ENCODE assay signal across 22 cellular contexts in genomic region chr9:84791608-84792007, GRCh38.
DNase-seq lines count a peak whose midpoint lies in the region; ATAC-seq, FAIRE-seq and TF ChIP-seq lines count a peak whose summit lies in the region.
"Had no signal": no experiment of that assay in that cellular context is flagged by ENCODE, and none has a peak within 500 bp of the region (broad histone marks: within the 10 kb centered on the region; RNA-seq: fewer than 3 reads in every experiment).

No MANE protein-coding gene starts in this region.

- H3K36me3 ChIP-seq in BLaER1 (no peaks in the 10 kb centered on the region), astrocyte (ENCODE audit: insufficient read depth, low read length) (no peaks in the 10 kb centered on the region), gastroesophageal sphincter (no peaks in the 10 kb centered on the region), H7 (replicated peaks; ENCODE audit: control insufficient read depth, insufficient read depth, low read length) (no peaks in the 10 kb centered on the region)
- H3K36me3 ChIP-seq: HAP-1 had no signal

- no peaks in the 10 kb centered on the region for H3K36me3 Mint-ChIP-seq in astrocyte (ENCODE audit: low read depth, unreplicated experiment)
- no peaks in the 10 kb centered on the region for H3K36me3 Mint-ChIP-seq in natural killer cell treated with Interleukin-12 subunit alpha and Interleukin-12 subunit beta and Interleukin-15 and Interleukin-18, amount 100 ng/mL, for 72 hours
- H3K36me3 Mint-ChIP-seq: CD14-positive monocyte; CD8-positive, alpha-beta T cell had no signal

- WGBS in gastroesophageal sphincter (ENCODE audit: low coverage in 1 of 2), 2 donors, result 79 to 82% methylated on average over 2 of the region's 2 CpGs

- H3K27me3 ChIP-seq in BLaER1, result no peaks in the 10 kb centered on the region
- peaks cover 2% of the 10 kb centered on the region for H3K27me3 ChIP-seq in astrocyte (ENCODE audit: insufficient read depth, low read length)
- peaks cover 4% of the 10 kb centered on the region for H3K27me3 ChIP-seq in gastroesophageal sphincter
- H3K27me3 ChIP-seq in H7 (ENCODE audit: control insufficient read depth, insufficient read depth, low read length), result no peaks in the 10 kb centered on the region

- H3K9me3 ChIP-seq in BLaER1, result no peaks in the 10 kb centered on the region
- H3K9me3 ChIP-seq in astrocyte (ENCODE audit: insufficient read depth, low read depth, low read length), result no peaks in the 10 kb centered on the region
- no peaks in the 10 kb centered on the region for H3K9me3 ChIP-seq in gastroesophageal sphincter
- H3K9me3 ChIP-seq: HAP-1 had no signal

- H3K4me3 ChIP-seq in BLaER1, result no peak overlapping the region
- H3K4me3 ChIP-seq in astrocyte (ENCODE audit: insufficient read depth, low read depth, low read length), result no peak overlapping the region
- no peak overlapping the region for H3K4me3 ChIP-seq in fibroblast of villous mesenchyme (ENCODE audit: low read depth, low read length)
- no peak overlapping the region for H3K4me3 ChIP-seq in gastroesophageal sphincter
- no peak overlapping the region for H3K4me3 ChIP-seq in H7 (ENCODE audit: insufficient read depth, low read depth, low read length)
- H3K4me3 ChIP-seq: HAP-1 had no signal

- FAIRE-seq in astrocyte (lab: Jason Lieb, UNC), result no peak
- FAIRE-seq: D721Med, GM19239, HepG2, HTR-8/SVneo had no signal

- no peak overlapping the region for H3K27ac ChIP-seq in BLaER1
- no peak overlapping the region for H3K27ac ChIP-seq in astrocyte (ENCODE audit: low read depth, low read length)
- H3K27ac ChIP-seq in gastroesophageal sphincter, result no peak overlapping the region

- H3K9ac ChIP-seq in BLaER1 (no peak overlapping the region), astrocyte (ENCODE audit: low read length) (no peak overlapping the region)

- H3K79me2 ChIP-seq in astrocyte (ENCODE audit: insufficient read depth, low read length), result no peaks in the 10 kb centered on the region

- no peak overlapping the region for H3K4me3 Mint-ChIP-seq in astrocyte (ENCODE audit: unreplicated experiment)
- H3K4me3 Mint-ChIP-seq in natural killer cell treated with Interleukin-12 subunit alpha and Interleukin-12 subunit beta and Interleukin-15 and Interleukin-18, amount 100 ng/mL, for 72 hours, result no peak overlapping the region
- H3K4me3 Mint-ChIP-seq: B cell; CD14-positive monocyte; CD8-positive, alpha-beta T cell had no signal

- H4K20me1 ChIP-seq in BLaER1 (no peaks in the 10 kb centered on the region), astrocyte (ENCODE audit: insufficient read depth, low read length) (no peaks in the 10 kb centered on the region)

- TF ChIP-seq CTCF in astrocyte (IDR thresholded peaks at IDR 0.05; ENCODE audit: insufficient read depth, low read depth, low read length), result no peak
- TF ChIP-seq CTCF in fibroblast of villous mesenchyme (IDR thresholded peaks at IDR 0.05; ENCODE audit: insufficient read depth, low read depth, low read length), result no peak
- no peak for TF ChIP-seq CTCF in gastroesophageal sphincter (IDR thresholded peaks at IDR 0.05)

- DNase-seq in astrocyte (ENCODE audit: low read depth) (no peak), fibroblast of villous mesenchyme (ENCODE audit: low read depth) (peak; percentile 1), stromal cell of bone marrow (ENCODE audit: low read depth) (peak; percentile 26), H7 (no peak), globus pallidus (ENCODE audit: low spot score) (no peak)
- no peak for DNase-seq in natural killer cell treated with Interleukin-12 subunit alpha and Interleukin-12 subunit beta and Interleukin-15 and Interleukin-18, amount 100 ng/mL, for 72 hours (ENCODE audit: low spot score)
- DNase-seq: ACHN; CD8-positive, alpha-beta T cell; COR-L47; DMS153; DMS79 treated with DMSO at 0.1 percent for 48 hours; GF-D8; GOT3 had no signal

- H3K27ac Mint-ChIP-seq in astrocyte (ENCODE audit: unreplicated experiment), result peak overlapping the region; percentile 43
- H3K27ac Mint-ChIP-seq in natural killer cell treated with Interleukin-12 subunit alpha and Interleukin-12 subunit beta and Interleukin-15 and Interleukin-18, amount 100 ng/mL, for 72 hours, result no peak overlapping the region
- H3K27ac Mint-ChIP-seq: B cell; CD14-positive monocyte; CD8-positive, alpha-beta T cell had no signal

- TF ChIP-seq POLR2A in gastroesophageal sphincter (IDR thresholded peaks at IDR 0.05), result no peak

- no peak for ATAC-seq in gastroesophageal sphincter
- no peak for ATAC-seq in natural killer cell treated with Interleukin-12 subunit alpha and Interleukin-12 subunit beta and Interleukin-15 and Interleukin-18, amount 100 ng/mL, for 72 hours
- ATAC-seq: CD8-positive, alpha-beta T cell; HepG2 had no signal

- H3K4me2 ChIP-seq in BLaER1 (peak overlapping the region; percentile 27), astrocyte (ENCODE audit: low read length) (no peak overlapping the region)

- peaks cover 2% of the 10 kb centered on the region for H3K9me3 Mint-ChIP-seq in astrocyte (ENCODE audit: unreplicated experiment)
- H3K9me3 Mint-ChIP-seq in natural killer cell treated with Interleukin-12 subunit alpha and Interleukin-12 subunit beta and Interleukin-15 and Interleukin-18, amount 100 ng/mL, for 72 hours, result no peaks in the 10 kb centered on the region
- H3K9me3 Mint-ChIP-seq: CD8-positive, alpha-beta T cell had no signal

- H3K4me1 ChIP-seq in BLaER1 (peaks cover 10% of the 10 kb centered on the region), astrocyte (ENCODE audit: insufficient read depth, low read length) (no peaks in the 10 kb centered on the region), gastroesophageal sphincter (no peaks in the 10 kb centered on the region)
- H3K4me1 ChIP-seq: HAP-1 had no signal

- TF ChIP-seq EP300 in gastroesophageal sphincter (IDR thresholded peaks at IDR 0.05), result no peak

- no peak overlapping the region for H2AFZ ChIP-seq in astrocyte (ENCODE audit: low read depth, low read length)

- H3K4me1 Mint-ChIP-seq in astrocyte (ENCODE audit: low read depth, unreplicated experiment), result peaks cover 20% of the 10 kb centered on the region
- no peaks in the 10 kb centered on the region for H3K4me1 Mint-ChIP-seq in natural killer cell treated with Interleukin-12 subunit alpha and Interleukin-12 subunit beta and Interleukin-15 and Interleukin-18, amount 100 ng/mL, for 72 hours (ENCODE audit: low read depth in 2 of 2)
- H3K4me1 Mint-ChIP-seq: B cell, CD14-positive monocyte had no signal

- H3K27me3 Mint-ChIP-seq in astrocyte (ENCODE audit: low read depth, unreplicated experiment), result peaks cover 2% of the 10 kb centered on the region
- peaks cover 20 to 51% of the 10 kb centered on the region in 2 donors for H3K27me3 Mint-ChIP-seq in natural killer cell treated with Interleukin-12 subunit alpha and Interleukin-12 subunit beta and Interleukin-15 and Interleukin-18, amount 100 ng/mL, for 72 hours

Comparison
In these comparisons a context has a peak if more than half of its experiments do, and no peak if none do; other contexts are left out.
1. DNase-seq: peak in fibroblast of villous mesenchyme (single experiment) and stromal cell of bone marrow (single experiment); none in astrocyte (single experiment), H7 (single experiment), globus pallidus (single experiment) and natural killer cell treated with Interleukin-12 subunit alpha and Interleukin-12 subunit beta and Interleukin-15 and Interleukin-18, amount 100 ng/mL, for 72 hours (single experiment).